1 cellular context compared by ENCODE assay signal in genomic region chr10:68720793-68721672, GRCh38.
TF ChIP-seq lines count a peak whose summit lies in the region.

Gene CCAR1 (plus strand): TSS chr10:68721239. CDS start chr10:68722505, 1,266 bp downstream.

TF ChIP-seq in HepG2, 621 proteins besides CTCF, POLR2A, EP300 and RAD21 (continued from another document and continues in another):
- TF ChIP-seq ZBTB44 (CRISPR knock-in tag; IDR thresholded peaks at IDR 0.05) (no peak), RAD51 (IDR thresholded peaks at IDR 0.05; ENCODE audit: borderline replicate concordance) (peak; percentile 96), ZFP82 (CRISPR knock-in tag; IDR thresholded peaks at IDR 0.05; ENCODE audit: borderline replicate concordance) (no peak), ZNF737 (CRISPR knock-in tag; IDR thresholded peaks at IDR 0.05; ENCODE audit: borderline replicate concordance) (no peak), ZNF251 (CRISPR knock-in tag; IDR thresholded peaks at IDR 0.05) (0 out of 2 replicates have a peak, but pooled peaks have one; percentile 49), ZKSCAN5 (CRISPR knock-in tag; IDR thresholded peaks at IDR 0.05) (no peak), ZBTB3 (CRISPR knock-in tag; IDR thresholded peaks at IDR 0.05; ENCODE audit: borderline replicate concordance, low read depth) (no peak), ZFP1 (CRISPR knock-in tag; IDR thresholded peaks at IDR 0.05) (no peak; the same call in 1 of the 2 replicates), MAFG (CRISPR knock-in tag; IDR thresholded peaks at IDR 0.05) (no peak), ARID3A (IDR thresholded peaks at IDR 0.05; ENCODE audit: low read depth, low read length) (no peak), HNRNPLL (IDR thresholded peaks at IDR 0.05; ENCODE audit: low read depth, low read length, poor library complexity, severe bottlenecking) (peak; percentile 83), UBTF (CRISPR knock-in tag; IDR thresholded peaks at IDR 0.05) (peak; percentile 88), SALL2 (CRISPR knock-in tag; IDR thresholded peaks at IDR 0.05) (no peak), ZNF530 (CRISPR knock-in tag; IDR thresholded peaks at IDR 0.05; ENCODE audit: low read depth) (no peak), PHF8 (CRISPR knock-in tag; IDR thresholded peaks at IDR 0.05) (peak; percentile 93), DRAP1 (CRISPR knock-in tag; IDR thresholded peaks at IDR 0.05) (peak; percentile 85), ZSCAN21 (CRISPR knock-in tag; IDR thresholded peaks at IDR 0.05; ENCODE audit: borderline replicate concordance) (no peak), ZFP41 (CRISPR knock-in tag; IDR thresholded peaks at IDR 0.05; ENCODE audit: borderline replicate concordance) (no peak), PAWR (CRISPR knock-in tag; IDR thresholded peaks at IDR 0.05; ENCODE audit: borderline replicate concordance) (no peak), HCFC1 (IDR thresholded peaks at IDR 0.05; ENCODE audit: low read depth, low read length) (no peak), ESRRA (CRISPR knock-in tag; IDR thresholded peaks at IDR 0.05; ENCODE audit: low read depth) (0 out of 2 replicates have a peak, but pooled peaks have one; percentile 21), ZGPAT (CRISPR knock-in tag; IDR thresholded peaks at IDR 0.05) (peak; percentile 64), ZBTB40 (IDR thresholded peaks at IDR 0.05) (no peak), ZBTB40 (CRISPR knock-in tag; IDR thresholded peaks at IDR 0.05) (no peak; the same call in none of the 2 replicates), ZNF407 (CRISPR knock-in tag; IDR thresholded peaks at IDR 0.05; ENCODE audit: not compliant biosample characterization) (peak; percentile 67), FOXO1 (CRISPR knock-in tag; IDR thresholded peaks at IDR 0.05) (no peak; the same call in 1 of the 2 replicates), ZMYM3 (CRISPR knock-in tag; IDR thresholded peaks at IDR 0.05) (no peak), RFX1 (IDR thresholded peaks at IDR 0.05) (no peak), ZNF883 (CRISPR knock-in tag; IDR thresholded peaks at IDR 0.05; ENCODE audit: not compliant biosample characterization) (peak; percentile 71), KDM6A (CRISPR knock-in tag; IDR thresholded peaks at IDR 0.05; ENCODE audit: low read depth) (no peak), STAG1 (CRISPR knock-in tag; IDR thresholded peaks at IDR 0.05) (no peak)
